In genomic region chr4:169342906-169343560, GRCh38 we compare ENCODE assay signal across 26 cellular contexts.
DNase-seq lines count a peak whose midpoint lies in the region; ATAC-seq and TF ChIP-seq lines count a peak whose summit lies in the region.
"Had no signal": no experiment of that assay in that cellular context is flagged by ENCODE, and none has a peak within 500 bp of the region (broad histone marks: within the 10 kb centered on the region; RNA-seq: fewer than 3 reads in every experiment).

No MANE protein-coding gene starts in this region.

- no peaks in the 10 kb centered on the region for H3K9me3 Mint-ChIP-seq in HFFc6
- H3K9me3 Mint-ChIP-seq in activated T-helper 1 cell treated with anti-CD3 and anti-CD28 coated beads, Interleukin-12 subunit alpha, Interleukin-12 subunit beta, Interleukin-2, Interleukin-4 antibody, amounts not matched to agents 30 ng/mL and 10 ng/mL and 1 ng/mL, durations not matched to agents 14 hours and 24 hours and 36 hours: peaks cover 4% of the 10 kb centered on the region
- H3K9me3 Mint-ChIP-seq: GM23338; natural killer cell; stimulated activated effector memory CD8-positive, alpha-beta T cell treated with anti-CD3 and anti-CD28 coated beads, Interleukin-12 subunit alpha, Interleukin-12 subunit beta, amount 100 ng/mL, for 72 hours had no signal

- no peaks in the 10 kb centered on the region for H3K36me3 Mint-ChIP-seq in HFFc6 (ENCODE audit: low read depth)
- no peaks in the 10 kb centered on the region for H3K36me3 Mint-ChIP-seq in activated T-helper 1 cell treated with anti-CD3 and anti-CD28 coated beads, Interleukin-12 subunit alpha, Interleukin-12 subunit beta, Interleukin-2, Interleukin-4 antibody, amounts not matched to agents 30 ng/mL and 10 ng/mL and 1 ng/mL, durations not matched to agents 14 hours and 24 hours and 36 hours (ENCODE audit: low read depth)
- H3K36me3 Mint-ChIP-seq: natural killer cell; stimulated activated effector memory CD8-positive, alpha-beta T cell treated with anti-CD3 and anti-CD28 coated beads, Interleukin-12 subunit alpha, Interleukin-12 subunit beta, amount 100 ng/mL, for 72 hours had no signal

- intact Hi-C loops in activated T-helper 1 cell treated with anti-CD3 and anti-CD28 coated beads, Interleukin-12 subunit alpha, Interleukin-12 subunit beta, Interleukin-2, Interleukin-4 antibody, amounts not matched to agents 30 ng/mL and 10 ng/mL and 1 ng/mL, durations not matched to agents 14 hours and 24 hours and 36 hours (cut with micrococcal nuclease): no loop called here

- peaks cover 65% of the 10 kb centered on the region for H3K4me1 Mint-ChIP-seq in HFFc6 (ENCODE audit: low read depth)
- H3K4me1 Mint-ChIP-seq in activated T-helper 1 cell treated with anti-CD3 and anti-CD28 coated beads, Interleukin-12 subunit alpha, Interleukin-12 subunit beta, Interleukin-2, Interleukin-4 antibody, amounts not matched to agents 30 ng/mL and 10 ng/mL and 1 ng/mL, durations not matched to agents 14 hours and 24 hours and 36 hours (ENCODE audit: low read depth): no peaks in the 10 kb centered on the region
- H3K4me1 Mint-ChIP-seq: endodermal cell; GM23338; natural killer cell; stimulated activated effector memory CD8-positive, alpha-beta T cell treated with anti-CD3 and anti-CD28 coated beads, Interleukin-12 subunit alpha, Interleukin-12 subunit beta, amount 100 ng/mL, for 72 hours had no signal

- DNase-seq in AG10803 (ENCODE audit: low read depth) (peak; percentile 53), HFFc6 (peak; percentile 42), astrocyte of the hippocampus (ENCODE audit: low read depth, low spot score) (peak; percentile 53), glomerular visceral epithelial cell (ENCODE audit: extremely low spot score) (peak; percentile 12), islet precursor cell (no peak)
- DNase-seq in activated T-helper 1 cell treated with anti-CD3 and anti-CD28 coated beads, Interleukin-12 subunit alpha, Interleukin-12 subunit beta, Interleukin-2, Interleukin-4 antibody, amounts not matched to agents 30 ng/mL and 10 ng/mL and 1 ng/mL, durations not matched to agents 14 hours and 24 hours and 36 hours (ENCODE audit: low spot score): no peak
- DNase-seq: activated gamma-delta T cell; Calu3; cortex of kidney; endodermal cell; heart left ventricle; left ventricle myocardium superior; midbrain; natural killer cell; NCI-H1092; NCI-H187 treated with DMSO at 0.1 percent for 48 hours; retina; RPMI8226; stimulated activated CD4-positive, alpha-beta T cell treated with anti-CD3 and anti-CD28 coated beads, Interleukin-2, amount 100 ng/mL, for 48 hours had no signal

- TF ChIP-seq CTCF in AG10803 (conservative IDR thresholded peaks at IDR 0.05; ENCODE audit: low read length) (no peak), HFFc6 (IDR thresholded peaks at IDR 0.05) (no peak)

- ATAC-seq in HG03521 (IDR thresholded peaks at IDR 0.05; ENCODE audit: unreplicated experiment): no peak
- no peak for ATAC-seq in GM19023 (IDR thresholded peaks at IDR 0.05; ENCODE audit: unreplicated experiment)
- ATAC-seq: GM23338, left ventricle myocardium superior, natural killer cell had no signal

- H3K27ac Mint-ChIP-seq in HFFc6: no peak overlapping the region
- H3K27ac Mint-ChIP-seq in activated T-helper 1 cell treated with anti-CD3 and anti-CD28 coated beads, Interleukin-12 subunit alpha, Interleukin-12 subunit beta, Interleukin-2, Interleukin-4 antibody, amounts not matched to agents 30 ng/mL and 10 ng/mL and 1 ng/mL, durations not matched to agents 14 hours and 24 hours and 36 hours: no peak overlapping the region
- H3K27ac Mint-ChIP-seq: endodermal cell; GM23338; natural killer cell; stimulated activated effector memory CD8-positive, alpha-beta T cell treated with anti-CD3 and anti-CD28 coated beads, Interleukin-12 subunit alpha, Interleukin-12 subunit beta, amount 100 ng/mL, for 72 hours had no signal

- no peak overlapping the region for H3K4me3 Mint-ChIP-seq in HFFc6
- H3K4me3 Mint-ChIP-seq in activated T-helper 1 cell treated with anti-CD3 and anti-CD28 coated beads, Interleukin-12 subunit alpha, Interleukin-12 subunit beta, Interleukin-2, Interleukin-4 antibody, amounts not matched to agents 30 ng/mL and 10 ng/mL and 1 ng/mL, durations not matched to agents 14 hours and 24 hours and 36 hours: no peak overlapping the region
- H3K4me3 Mint-ChIP-seq: endodermal cell; GM23338; natural killer cell; stimulated activated effector memory CD8-positive, alpha-beta T cell treated with anti-CD3 and anti-CD28 coated beads, Interleukin-12 subunit alpha, Interleukin-12 subunit beta, amount 100 ng/mL, for 72 hours had no signal

- H3K27me3 Mint-ChIP-seq in HFFc6 (ENCODE audit: insufficient read depth): no peaks in the 10 kb centered on the region; the same call in 1 of the 2 replicates
- no peaks in the 10 kb centered on the region for H3K27me3 Mint-ChIP-seq in activated T-helper 1 cell treated with anti-CD3 and anti-CD28 coated beads, Interleukin-12 subunit alpha, Interleukin-12 subunit beta, Interleukin-2, Interleukin-4 antibody, amounts not matched to agents 30 ng/mL and 10 ng/mL and 1 ng/mL, durations not matched to agents 14 hours and 24 hours and 36 hours (ENCODE audit: insufficient read depth)

- no peak overlapping the region for H3K4me3 ChIP-seq in AG10803 (ENCODE audit: low read length)
- H3K4me3 ChIP-seq: BLaER1, GM23338, heart left ventricle, smooth muscle cell, suprapubic skin had no signal

Comparison
In these comparisons a context has a peak if more than half of its experiments do, and no peak if none do; other contexts are left out.
1. DNase-seq: peak in AG10803 (single experiment), HFFc6 (single experiment), astrocyte of the hippocampus (single experiment) and glomerular visceral epithelial cell (single experiment); none in islet precursor cell (single experiment) and activated T-helper 1 cell treated with anti-CD3 and anti-CD28 coated beads, Interleukin-12 subunit alpha, Interleukin-12 subunit beta, Interleukin-2, Interleukin-4 antibody, amounts not matched to agents 30 ng/mL and 10 ng/mL and 1 ng/mL, durations not matched to agents 14 hours and 24 hours and 36 hours (single experiment).